ENCODE assay signal across 22 cellular contexts in genomic region chr16:79988721-79989220, GRCh38.
"Had no signal": no experiment of that assay in that cellular context is flagged by ENCODE, and none has a peak within 500 bp of the region (broad histone marks: within the 10 kb centered on the region; RNA-seq: fewer than 3 reads in every experiment).

No MANE protein-coding gene starts in this region.

- H2AFZ ChIP-seq: neural progenitor cell had no signal

- H3K36me3 ChIP-seq: left lung, neural progenitor cell, prostate gland, right atrium auricular region, spleen, tibial artery, upper lobe of left lung had no signal

- H3K27me3 ChIP-seq: left lung, neural progenitor cell, right atrium auricular region, testis, upper lobe of left lung had no signal

- H3K4me2 ChIP-seq: neural progenitor cell had no signal

- FAIRE-seq: frontal cortex, kidney, urothelium cell line had no signal

- H3K9ac ChIP-seq: neural progenitor cell had no signal

- H3K27ac ChIP-seq: left lung, neural progenitor cell, prostate gland, right atrium auricular region, spleen, testis, tibial artery, upper lobe of left lung had no signal

- H3K9me3 ChIP-seq: left lung, prostate gland, right atrium auricular region, spleen, testis, tibial artery, upper lobe of left lung had no signal

- H3K4me3 ChIP-seq: left lung, neural progenitor cell, prostate gland, right atrium auricular region, spleen, testis, tibial artery, upper lobe of left lung had no signal

- DNase-seq: cortex of kidney; head of caudate nucleus; kidney; left cardiac atrium; left lung; mesenchymal stem cell; midbrain; naive thymus-derived CD4-positive, alpha-beta T cell; spleen; stimulated activated CD4-positive, alpha-beta T cell treated with anti-CD3 and anti-CD28 coated beads, Interleukin-4, amount 100 ng/mL, for 4 hours; stimulated activated naive CD8-positive, alpha-beta T cell treated with anti-CD3 and anti-CD28 coated beads, Interleukin-15, Interleukin-2, amounts not matched to agents 100 U/mL and 50 U/mL, for 24 hours; substantia nigra; testis; tibial artery; upper lobe of left lung had no signal

- ATAC-seq: left cardiac atrium; left lung; naive thymus-derived CD4-positive, alpha-beta T cell; sciatic nerve; stimulated activated memory B cell treated with anti-CD40 and anti-IgM and Interleukin-4, amounts not matched to agents 10 μg/mL and 1 μg/mL and 100 μg/mL, for 72 hours; stimulated activated naive CD8-positive, alpha-beta T cell treated with anti-CD3 and anti-CD28 coated beads, Interleukin-15, Interleukin-2, amounts not matched to agents 100 U/mL and 50 U/mL, for 24 hours had no signal

- H3K4me1 ChIP-seq: left lung, neural progenitor cell, prostate gland, right atrium auricular region, spleen, testis, tibial artery, upper lobe of left lung had no signal
